1 cellular context compared by ENCODE assay signal in the genomic region with DNA sequence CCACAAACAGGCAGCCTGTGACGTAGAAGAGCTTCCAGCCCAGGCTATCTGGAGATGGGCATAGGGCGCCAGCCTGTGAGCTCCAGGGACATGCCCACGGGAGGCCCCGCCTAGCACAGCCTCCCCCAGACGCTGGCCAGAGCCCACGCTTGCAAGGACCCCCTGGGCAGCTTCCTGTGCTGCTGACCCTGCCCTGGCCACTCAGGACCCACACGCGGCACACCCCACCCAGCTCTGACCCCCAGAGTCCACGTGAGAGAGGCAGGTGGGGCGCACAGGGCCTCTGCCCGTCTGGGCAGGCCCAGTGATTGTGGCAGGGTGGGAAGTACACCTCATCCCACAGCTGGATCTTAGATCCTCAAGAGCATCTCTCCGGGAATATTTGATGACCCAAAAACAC.
A peak's percentile ranks its signal among the peaks of the same experiment; 100 is the strongest.
TF ChIP-seq lines count a peak whose summit lies in the region.

No MANE protein-coding gene starts in this region.

TF ChIP-seq in HepG2, 621 proteins besides CTCF, POLR2A, EP300 and RAD21:
- TF ChIP-seq AGO2 (optimal IDR thresholded peaks at IDR 0.05; ENCODE audit: low read depth, low read length) (peak; percentile 16), ZNF34 (CRISPR knock-in tag; IDR thresholded peaks at IDR 0.05; ENCODE audit: borderline replicate concordance) (no peak), ZFP37 (CRISPR knock-in tag; IDR thresholded peaks at IDR 0.05; ENCODE audit: borderline replicate concordance) (no peak), HNRNPL (IDR thresholded peaks at IDR 0.05; ENCODE audit: low read depth, low read length) (0 out of 2 replicates have a peak, but pooled peaks have one; percentile 39), FOSL1 (CRISPR knock-in tag; IDR thresholded peaks at IDR 0.05; ENCODE audit: borderline replicate concordance) (no peak), MTF1 (CRISPR knock-in tag; IDR thresholded peaks at IDR 0.05) (no peak), RBFOX2 (IDR thresholded peaks at IDR 0.05; ENCODE audit: low read depth, low read length) (peak; percentile 62), ZNF224 (CRISPR knock-in tag; IDR thresholded peaks at IDR 0.05) (no peak)
- TF ChIP-seq, protein P1, sequence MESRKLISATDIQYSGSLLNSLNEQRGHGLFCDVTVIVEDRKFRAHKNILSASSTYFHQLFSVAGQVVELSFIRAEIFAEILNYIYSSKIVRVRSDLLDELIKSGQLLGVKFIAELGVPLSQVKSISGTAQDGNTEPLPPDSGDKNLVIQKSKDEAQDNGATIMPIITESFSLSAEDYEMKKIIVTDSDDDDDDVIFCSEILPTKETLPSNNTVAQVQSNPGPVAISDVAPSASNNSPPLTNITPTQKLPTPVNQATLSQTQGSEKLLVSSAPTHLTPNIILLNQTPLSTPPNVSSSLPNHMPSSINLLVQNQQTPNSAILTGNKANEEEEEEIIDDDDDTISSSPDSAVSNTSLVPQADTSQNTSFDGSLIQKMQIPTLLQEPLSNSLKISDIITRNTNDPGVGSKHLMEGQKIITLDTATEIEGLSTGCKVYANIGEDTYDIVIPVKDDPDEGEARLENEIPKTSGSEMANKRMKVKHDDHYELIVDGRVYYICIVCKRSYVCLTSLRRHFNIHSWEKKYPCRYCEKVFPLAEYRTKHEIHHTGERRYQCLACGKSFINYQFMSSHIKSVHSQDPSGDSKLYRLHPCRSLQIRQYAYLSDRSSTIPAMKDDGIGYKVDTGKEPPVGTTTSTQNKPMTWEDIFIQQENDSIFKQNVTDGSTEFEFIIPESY (CRISPR knock-in tag; IDR thresholded peaks at IDR 0.05), result 0 out of 2 replicates have a peak, but pooled peaks have one; percentile 6
- TF ChIP-seq, protein P2, sequence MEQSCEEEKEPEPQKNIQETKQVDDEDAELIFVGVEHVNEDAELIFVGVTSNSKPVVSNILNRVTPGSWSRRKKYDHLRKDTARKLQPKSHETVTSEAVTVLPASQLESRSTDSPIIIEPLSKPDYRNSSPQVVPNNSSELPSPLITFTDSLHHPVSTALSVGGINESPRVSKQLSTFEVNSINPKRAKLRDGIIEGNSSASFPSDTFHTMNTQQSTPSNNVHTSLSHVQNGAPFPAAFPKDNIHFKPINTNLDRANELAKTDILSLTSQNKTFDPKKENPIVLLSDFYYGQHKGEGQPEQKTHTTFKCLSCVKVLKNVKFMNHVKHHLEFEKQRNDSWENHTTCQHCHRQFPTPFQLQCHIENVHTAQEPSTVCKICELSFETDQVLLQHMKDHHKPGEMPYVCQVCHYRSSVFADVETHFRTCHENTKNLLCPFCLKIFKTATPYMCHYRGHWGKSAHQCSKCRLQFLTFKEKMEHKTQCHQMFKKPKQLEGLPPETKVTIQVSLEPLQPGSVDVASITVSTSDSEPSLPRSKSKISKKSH (CRISPR knock-in tag; IDR thresholded peaks at IDR 0.05; ENCODE audit: borderline replicate concordance), result 0 out of 2 replicates have a peak, but pooled peaks have one; percentile 5
